ENCODE assay signal across 11 cellular contexts in the genomic region with DNA sequence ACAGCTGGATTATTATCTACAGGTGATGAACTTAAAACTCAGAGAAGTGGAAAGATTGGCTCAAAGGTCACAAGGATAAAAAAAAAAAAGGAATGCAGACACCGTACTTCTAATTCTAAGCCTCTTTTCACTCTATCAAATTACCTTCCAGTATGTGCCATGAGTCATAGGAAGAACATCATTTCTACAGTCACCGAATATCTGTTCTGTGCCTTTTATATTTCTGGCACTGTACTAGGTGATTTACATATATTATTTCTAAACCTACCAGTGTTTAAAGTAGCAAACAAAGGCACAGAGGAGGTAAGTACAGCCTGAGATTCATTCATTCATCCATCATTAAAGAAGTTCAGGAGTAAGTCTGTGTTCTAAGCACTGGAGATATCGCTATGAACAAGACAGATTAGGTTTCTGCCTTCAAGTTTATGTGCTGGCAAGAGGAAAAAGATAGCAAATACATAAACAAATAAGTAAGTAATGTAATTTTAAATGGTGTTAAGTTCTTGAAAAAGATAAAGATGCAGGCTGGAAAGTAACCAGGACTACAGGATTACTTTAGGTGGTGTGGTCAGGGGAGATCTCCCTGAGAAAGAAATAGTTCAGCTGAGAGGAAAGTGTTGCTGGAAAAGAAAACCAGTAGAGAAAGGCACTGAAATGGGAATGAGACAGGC.
DNase-seq lines count a peak whose midpoint lies in the region; ATAC-seq and TF ChIP-seq lines count a peak whose summit lies in the region.
"Had no signal": no experiment of that assay in that cellular context is flagged by ENCODE, and none has a peak within 500 bp of the region (broad histone marks: within the 10 kb centered on the region; RNA-seq: fewer than 3 reads in every experiment).

No MANE protein-coding gene starts in this region.

- H3K4me3 Mint-ChIP-seq in nephron progenitor cell = no peak overlapping the region

- in situ Hi-C loops in Caki2 (cut with HindIII; ENCODE audit: low pct_unique_long_range_greater_than_20kb, low sequenced_read_pairs) = no loop called here

- H3K36me3 Mint-ChIP-seq in nephron progenitor cell (ENCODE audit: low read depth) = no peaks in the 10 kb centered on the region
- H3K36me3 Mint-ChIP-seq: activated naive CD4-positive, alpha-beta T cell treated with anti-CD3 and anti-CD28 coated beads, Interleukin-2, amount 50 U/mL, for 72 hours had no signal

- DNase-seq in Caki2 (ENCODE audit: low read depth) = peak; percentile 54
- peak; percentile 28 to 52 for DNase-seq in NCI-H526 (lab: John Stamatoyannopoulos, UW)
- peak; percentile 55 for DNase-seq in dermis blood vessel endothelial cell
- DNase-seq in nephron progenitor cell = no peak
- DNase-seq in C1 segment of cervical spinal cord (lab: John Stamatoyannopoulos, UW) = no peak
- DNase-seq in HPDE6-E6E7 (ENCODE audit: extremely low spot score) = no peak
- DNase-seq in foreskin melanocyte = no peak
- DNase-seq: NCI-H2227 treated with DMSO at 0.1 percent for 48 hours, RPMI8226 had no signal

- H3K9me3 Mint-ChIP-seq in nephron progenitor cell = no peaks in the 10 kb centered on the region
- H3K9me3 Mint-ChIP-seq: activated naive CD4-positive, alpha-beta T cell treated with anti-CD3 and anti-CD28 coated beads, Interleukin-2, amount 50 U/mL, for 72 hours had no signal

- no peak for ATAC-seq in HG03460 (IDR thresholded peaks at IDR 0.05; ENCODE audit: unreplicated experiment)

- peaks cover 2% of the 10 kb centered on the region for H3K27me3 Mint-ChIP-seq in nephron progenitor cell (ENCODE audit: low read depth, poor library complexity)

- peak overlapping the region; percentile 78 for H3K27ac Mint-ChIP-seq in nephron progenitor cell
- H3K27ac Mint-ChIP-seq: activated naive CD4-positive, alpha-beta T cell treated with anti-CD3 and anti-CD28 coated beads, Interleukin-2, amount 50 U/mL, for 72 hours had no signal

- TF ChIP-seq CTCF in nephron progenitor cell (IDR thresholded peaks at IDR 0.05) = no peak

- H3K4me1 Mint-ChIP-seq in nephron progenitor cell = peaks cover 66% of the 10 kb centered on the region

Comparison
In these comparisons a context has a peak if more than half of its experiments do, and no peak if none do; other contexts are left out.
1. DNase-seq: peak in Caki2 (single experiment), NCI-H526 (2 of 2) and dermis blood vessel endothelial cell (single experiment); none in nephron progenitor cell (single experiment), C1 segment of cervical spinal cord (0 of 14), HPDE6-E6E7 (single experiment) and foreskin melanocyte (single experiment).